ENCODE assay signal across 1 cellular context in the genomic region with DNA sequence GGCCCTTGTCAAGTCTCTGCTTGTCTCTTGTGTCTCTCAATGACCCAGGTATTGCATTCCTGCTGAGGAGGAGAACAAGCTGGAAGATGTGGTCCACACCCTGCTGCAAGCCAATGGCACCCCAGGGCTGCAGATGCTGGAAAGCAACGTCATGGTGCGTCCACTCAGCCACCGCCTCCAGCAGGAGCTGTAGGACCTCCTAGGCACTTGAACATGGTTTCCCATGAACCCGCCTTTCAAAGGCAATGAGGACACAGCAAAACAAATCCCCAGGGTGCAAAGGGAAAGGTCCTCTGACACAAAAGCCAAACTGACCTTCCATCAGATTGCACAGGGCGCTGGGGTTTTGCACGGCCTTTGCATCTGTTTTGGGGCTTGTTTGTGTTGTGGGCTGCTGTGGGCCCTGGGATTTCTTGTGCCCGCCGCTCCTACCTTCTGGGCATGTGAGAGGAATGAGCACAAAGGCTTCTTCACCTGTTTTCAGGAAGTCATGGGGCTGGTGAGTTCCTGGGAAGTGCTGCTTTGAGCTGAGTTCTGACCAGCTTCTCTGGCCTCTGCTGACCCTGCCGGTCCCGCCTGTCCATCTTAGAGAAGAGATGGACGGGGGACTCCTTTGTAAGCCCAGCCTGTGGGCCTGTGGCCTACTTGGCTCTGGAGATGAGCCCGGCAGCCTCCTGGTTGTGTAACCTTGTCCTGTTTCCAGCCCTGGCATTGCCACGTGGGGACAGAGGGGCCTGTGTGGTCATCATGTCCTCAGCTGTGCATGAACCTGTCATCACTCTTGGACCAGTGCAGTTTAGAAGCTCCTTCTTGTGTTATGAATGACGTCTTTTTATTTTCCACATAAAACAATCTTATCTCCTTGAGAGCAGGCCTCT.
A peak's percentile ranks its signal among the peaks of the same experiment; 100 is the strongest.
TF ChIP-seq lines count a peak whose summit lies in the region.

No MANE protein-coding gene starts in this region.

TF ChIP-seq in K562, 482 proteins besides CTCF, POLR2A, EP300 and RAD21 (continued from another document):
- 0 out of 2 replicates have a peak, but pooled peaks have one; percentile 3 for TF ChIP-seq USF1 (CRISPR knock-in tag; IDR thresholded peaks at IDR 0.05)
- TF ChIP-seq HDAC8 (tag; IDR thresholded peaks at IDR 0.05) = no peak
- no peak for TF ChIP-seq ZNF609 (CRISPR knock-in tag; IDR thresholded peaks at IDR 0.05; ENCODE audit: borderline replicate concordance)
TF ChIP-seq in K562: peak in this region for 4.
